Comparison of ENCODE assay signal across 9 cellular contexts in the genomic region with DNA sequence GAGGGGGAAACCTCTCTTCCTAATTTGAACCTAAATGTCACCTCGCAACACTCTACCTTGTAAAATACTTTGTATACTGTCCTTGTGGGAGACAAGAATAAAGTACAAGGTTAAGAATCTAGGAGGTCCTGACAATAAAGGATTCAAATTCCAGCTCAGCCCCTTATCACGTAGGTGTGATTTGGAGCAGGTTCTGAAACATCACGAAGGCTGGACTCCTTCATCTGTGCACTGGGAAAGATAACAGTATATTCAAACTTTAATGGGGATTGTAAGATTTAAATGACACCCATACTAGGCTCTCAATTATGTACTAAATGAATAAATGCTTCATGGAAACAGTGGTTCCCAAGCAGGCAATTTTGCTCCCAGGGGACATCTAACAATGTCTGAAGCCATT. TPM values are rescaled to one million over a fixed set of nuclear protein-coding genes. Genes with fewer than 3 reads are reported as not detected.
DNase-seq lines count a peak whose midpoint lies in the region; ATAC-seq and TF ChIP-seq lines count a peak whose summit lies in the region.
"Had no signal": no experiment of that assay in that cellular context is flagged by ENCODE, and none has a peak within 500 bp of the region (broad histone marks: within the 10 kb centered on the region; RNA-seq: fewer than 3 reads in every experiment).

No MANE protein-coding gene starts in this region.

- no peak overlapping the region for H3K27ac Mint-ChIP-seq in endothelial cell (ENCODE audit: unreplicated experiment)

- ATAC-seq in GM18858 (IDR thresholded peaks at IDR 0.05; ENCODE audit: unreplicated experiment) = no peak

- no peaks in the 10 kb centered on the region for H3K27me3 ChIP-seq in GM06990 (replicated peaks; ENCODE audit: control insufficient read depth, insufficient read depth, low read length)
- H3K27me3 ChIP-seq in OCI-LY3 (ENCODE audit: low read depth, low read length) = no peaks in the 10 kb centered on the region
- no peaks in the 10 kb centered on the region for H3K27me3 ChIP-seq in rectal smooth muscle tissue (ENCODE audit: control insufficient read depth, insufficient read depth, low read length)

- peak overlapping the region; percentile 65 for H3K27ac ChIP-seq in OCI-LY3 (ENCODE audit: low read length)
- H3K27ac ChIP-seq in rectal smooth muscle tissue (ENCODE audit: low read depth, low read length) = peak overlapping the region; percentile 20

- H3K79me2 ChIP-seq in OCI-LY3 (ENCODE audit: low read length) = peaks cover 75% of the 10 kb centered on the region

- H3K36me3 ChIP-seq in GM06990 (ENCODE audit: control insufficient read depth, insufficient read depth, low read length) (peaks cover 8% of the 10 kb centered on the region), OCI-LY3 (replicated peaks; ENCODE audit: low read depth, low read length) (peaks cover 45% of the 10 kb centered on the region), rectal smooth muscle tissue (ENCODE audit: control insufficient read depth, insufficient read depth, low read length) (peaks cover 5% of the 10 kb centered on the region)

- H3K27me3 Mint-ChIP-seq in endothelial cell (ENCODE audit: unreplicated experiment) = peaks cover 6% of the 10 kb centered on the region

- H4K20me1 ChIP-seq in OCI-LY3 (ENCODE audit: insufficient read depth, low read length) = peaks cover 57% of the 10 kb centered on the region

- peaks cover 58% of the 10 kb centered on the region for H3K4me1 ChIP-seq in OCI-LY3 (ENCODE audit: low read length)
- H3K4me1 ChIP-seq in rectal smooth muscle tissue (ENCODE audit: control insufficient read depth, insufficient read depth, low read length) = peaks cover 19% of the 10 kb centered on the region

- H2AFZ ChIP-seq in OCI-LY3 (ENCODE audit: low read depth, low read length) = no peak overlapping the region

- peak overlapping the region; percentile 88 for H3K4me2 ChIP-seq in OCI-LY3 (ENCODE audit: low read length)

- H3K9ac ChIP-seq in OCI-LY3 (ENCODE audit: low read length) (peak overlapping the region; percentile 86), rectal smooth muscle tissue (ENCODE audit: low read length) (no peak overlapping the region)

- TF ChIP-seq CTCF in GM06990 (IDR thresholded peaks at IDR 0.05; ENCODE audit: insufficient read depth, low read length, poor library complexity, severe bottlenecking) (no peak), OCI-LY3 (IDR thresholded peaks at IDR 0.05; ENCODE audit: low read depth, low read length) (no peak), endothelial cell (IDR thresholded peaks at IDR 0.05; ENCODE audit: unreplicated experiment) (no peak)

- H3K4me3 ChIP-seq in GM06990 (replicated peaks; ENCODE audit: low read depth, low read length) (peak overlapping the region; percentile 91), OCI-LY3 (ENCODE audit: low read length) (peak overlapping the region; percentile 86), rectal smooth muscle tissue (ENCODE audit: low read length) (peak overlapping the region; percentile 70)

- peaks cover 36% of the 10 kb centered on the region for H3K4me1 Mint-ChIP-seq in endothelial cell (ENCODE audit: unreplicated experiment)

- DNase-seq in GM06990 (ENCODE audit: extremely low read depth, insufficient read length) (no peak), endothelial cell (ENCODE audit: low spot score) (no peak), dermis blood vessel endothelial cell (no peak), iPS-NIHi7 (ENCODE audit: extremely low spot score) (no peak), DMS114 treated with DMSO at 0.1 percent for 48 hours (lab: John Stamatoyannopoulos, UW; ENCODE audit: unreplicated experiment) (no peak)
- DNase-seq: NCI-H748 treated with DMSO at 0.1 percent for 48 hours had no signal

- no peaks in the 10 kb centered on the region for H3K9me3 Mint-ChIP-seq in endothelial cell (ENCODE audit: unreplicated experiment)

- H3K9me3 ChIP-seq in OCI-LY3 (ENCODE audit: insufficient read depth, low read length) = no peaks in the 10 kb centered on the region

- H3K36me3 Mint-ChIP-seq in endothelial cell (ENCODE audit: low read depth, unreplicated experiment) = peaks cover 5% of the 10 kb centered on the region

- H3K4me3 Mint-ChIP-seq in endothelial cell (ENCODE audit: unreplicated experiment) = peak overlapping the region; percentile 97

RNA-seq across cellular contexts. Expression of gene TXNDC11, which starts 2.1 kb away (rescaled TPM):
- total RNA-seq in endothelial cell (ENCODE audit: unreplicated experiment) (19.6 TPM), dermis blood vessel endothelial cell (30.5 and 47.5 TPM in 2 replicates)

RNA-seq across cellular contexts. Expression of gene ZC3H7A, which starts 56.5 kb away (rescaled TPM):
- total RNA-seq in endothelial cell (ENCODE audit: unreplicated experiment) = 84.7 TPM
- total RNA-seq in dermis blood vessel endothelial cell = 43.4 and 107 TPM in 2 replicates
